In genomic region chr3:2837233-2837632, GRCh38 we compare ENCODE assay signal across 17 cellular contexts.
"Had no signal": no experiment of that assay in that cellular context is flagged by ENCODE, and none has a peak within 500 bp of the region (broad histone marks: within the 10 kb centered on the region; RNA-seq: fewer than 3 reads in every experiment).

No MANE protein-coding gene starts in this region.

- H3K27ac ChIP-seq: coronary artery, left ventricle myocardium inferior, lower lobe of right lung, stomach, thoracic aorta, transverse colon had no signal

- DNase-seq: effector CD4-positive, alpha-beta T cell; foreskin melanocyte; left ventricle myocardium inferior; lower lobe of right lung; small intestine; stimulated activated CD4-positive, alpha-beta T cell treated with anti-CD3 and anti-CD28 coated beads, Interleukin-12 subunit alpha, Interleukin-12 subunit beta, amount 100 ng/mL, for 4 hours; stimulated activated naive CD4-positive, alpha-beta T cell; stomach; substantia nigra; transverse colon had no signal

- H3K27me3 ChIP-seq: stomach, transverse colon had no signal

- H3K36me3 Mint-ChIP-seq: memory B cell; mesothelial cell of epicardium; natural killer cell treated with Interleukin-12 subunit alpha and Interleukin-12 subunit beta and Interleukin-15 and Interleukin-18, amount 100 ng/mL, for 72 hours had no signal

- H3K4me1 Mint-ChIP-seq: memory B cell had no signal

- H3K27ac Mint-ChIP-seq: memory B cell; mesothelial cell of epicardium; natural killer cell treated with Interleukin-12 subunit alpha and Interleukin-12 subunit beta and Interleukin-15 and Interleukin-18, amount 100 ng/mL, for 72 hours had no signal

- H3K4me1 ChIP-seq: left ventricle myocardium inferior, lower lobe of right lung, stomach, transverse colon had no signal

- ATAC-seq: lower lobe of right lung; natural killer cell treated with Interleukin-12 subunit alpha and Interleukin-12 subunit beta and Interleukin-15 and Interleukin-18, amount 100 ng/mL, for 72 hours; right cardiac atrium had no signal

- H3K4me3 Mint-ChIP-seq: memory B cell; mesothelial cell of epicardium; natural killer cell treated with Interleukin-12 subunit alpha and Interleukin-12 subunit beta and Interleukin-15 and Interleukin-18, amount 100 ng/mL, for 72 hours had no signal

- H3K9me3 Mint-ChIP-seq: memory B cell; mesothelial cell of epicardium; natural killer cell treated with Interleukin-12 subunit alpha and Interleukin-12 subunit beta and Interleukin-15 and Interleukin-18, amount 100 ng/mL, for 72 hours had no signal

- H3K4me3 ChIP-seq: coronary artery, left ventricle myocardium inferior, lower lobe of right lung, stomach, thoracic aorta, transverse colon had no signal

- FAIRE-seq: keratinocyte, small intestine had no signal

- H3K36me3 ChIP-seq: left ventricle myocardium inferior, lower lobe of right lung, stomach, thoracic aorta, transverse colon had no signal

- H3K9me3 ChIP-seq: left ventricle myocardium inferior, lower lobe of right lung, stomach, thoracic aorta, transverse colon had no signal
